ENCODE assay signal across 1 cellular context in genomic region chr15:76311071-76311956, GRCh38.
TF ChIP-seq lines count a peak whose summit lies in the region.

Gene ETFA, minus strand, starts transcription at chr15:76311469. Its CDS starts 81 bp downstream, at chr15:76311388.

TF ChIP-seq in H1, 55 proteins besides CTCF, POLR2A, EP300 and RAD21 (continued from another document):
- TF ChIP-seq TAF7 (optimal IDR thresholded peaks at IDR 0.05; ENCODE audit: borderline replicate concordance, low read depth, low read length) (peak; percentile 93), RXRA (IDR thresholded peaks at IDR 0.05; ENCODE audit: insufficient read depth, low read depth, low read length) (peak; percentile 60; the same call in 1 of the 2 replicates), CTBP2 (IDR thresholded peaks at IDR 0.05; ENCODE audit: borderline replicate concordance, insufficient read depth, insufficient read length, low read length) (no peak), CREB1 (IDR thresholded peaks at IDR 0.05) (peak; percentile 52; the same call in 1 of the 2 replicates), ATF2 (IDR thresholded peaks at IDR 0.05; ENCODE audit: low read length) (peak; percentile 59; the same call in 1 of the 2 replicates), RFX5 (IDR thresholded peaks at IDR 0.05; ENCODE audit: borderline replicate concordance, low read depth, low read length) (no peak), TEAD4 (IDR thresholded peaks at IDR 0.05; ENCODE audit: low read depth, low read length) (no peak), BRCA1 (IDR thresholded peaks at IDR 0.05; ENCODE audit: low read depth, low read length) (peak; percentile 96), FOSL1 (IDR thresholded peaks at IDR 0.05; ENCODE audit: insufficient read depth, low read depth, low read length) (no peak), E2F6 (IDR thresholded peaks at IDR 0.05) (peak; percentile 94), ZNF274 (IDR thresholded peaks at IDR 0.05; ENCODE audit: borderline replicate concordance, extremely low read depth, low read length) (no peak), CHD7 (IDR thresholded peaks at IDR 0.05; ENCODE audit: insufficient replicate concordance, low read length) (no peak), POLR2AphosphoS5 (IDR thresholded peaks at IDR 0.05; ENCODE audit: low read depth, low read length) (peak; percentile 86), RBBP5 (IDR thresholded peaks at IDR 0.05; ENCODE audit: borderline replicate concordance, low read depth, low read length) (peak; percentile 90; the same call in 1 of the 2 replicates), USF2 (IDR thresholded peaks at IDR 0.05; ENCODE audit: low read length) (peak; percentile 62), HDAC6 (IDR thresholded peaks at IDR 0.05; ENCODE audit: low read depth, low read length) (no peak), SP1 (IDR thresholded peaks at IDR 0.05; ENCODE audit: low read depth, low read length) (peak; percentile 69; the same call in 1 of the 2 replicates), NRF1 (IDR thresholded peaks at IDR 0.05; ENCODE audit: low read depth, low read length) (peak; percentile 34), SIN3A (conservative IDR thresholded peaks at IDR 0.05 in 1 of 2, IDR thresholded peaks at IDR 0.05 in 1 of 2; ENCODE audit: low read depth in 1 of 2, low read length in 2 of 2) (peak in 1 of 2 experiments; percentile 61; a peak in 1 of 4 replicates), SP4 (IDR thresholded peaks at IDR 0.05; ENCODE audit: low read length) (no peak), KDM4A (IDR thresholded peaks at IDR 0.05; ENCODE audit: low read depth, low read length, severe bottlenecking) (peak; percentile 95), SIRT6 (IDR thresholded peaks at IDR 0.05; ENCODE audit: low read length) (no peak), TAF1 (IDR thresholded peaks at IDR 0.05; ENCODE audit: low read depth, low read length) (peak; percentile 95), RNF2 (IDR thresholded peaks at IDR 0.05; ENCODE audit: borderline replicate concordance, low read depth, low read length, missing control alignments, poor library complexity, severe bottlenecking) (peak; percentile 22), SAP30 (IDR thresholded peaks at IDR 0.05; ENCODE audit: insufficient read depth, insufficient replicate concordance, low read length) (peak; percentile 34), TBP (IDR thresholded peaks at IDR 0.05; ENCODE audit: low read depth, low read length) (peak; percentile 84), NANOG (IDR thresholded peaks at IDR 0.05; ENCODE audit: insufficient read depth, low read depth, low read length, poor library complexity, severe bottlenecking) (no peak), JUND (IDR thresholded peaks at IDR 0.05; ENCODE audit: low read length) (peak; percentile 28; the same call in 1 of the 2 replicates), CHD2 (IDR thresholded peaks at IDR 0.05; ENCODE audit: low read length) (peak; percentile 99), MAX (IDR thresholded peaks at IDR 0.05) (peak; percentile 96)
